8 cellular contexts compared by ENCODE assay signal in the genomic region with DNA sequence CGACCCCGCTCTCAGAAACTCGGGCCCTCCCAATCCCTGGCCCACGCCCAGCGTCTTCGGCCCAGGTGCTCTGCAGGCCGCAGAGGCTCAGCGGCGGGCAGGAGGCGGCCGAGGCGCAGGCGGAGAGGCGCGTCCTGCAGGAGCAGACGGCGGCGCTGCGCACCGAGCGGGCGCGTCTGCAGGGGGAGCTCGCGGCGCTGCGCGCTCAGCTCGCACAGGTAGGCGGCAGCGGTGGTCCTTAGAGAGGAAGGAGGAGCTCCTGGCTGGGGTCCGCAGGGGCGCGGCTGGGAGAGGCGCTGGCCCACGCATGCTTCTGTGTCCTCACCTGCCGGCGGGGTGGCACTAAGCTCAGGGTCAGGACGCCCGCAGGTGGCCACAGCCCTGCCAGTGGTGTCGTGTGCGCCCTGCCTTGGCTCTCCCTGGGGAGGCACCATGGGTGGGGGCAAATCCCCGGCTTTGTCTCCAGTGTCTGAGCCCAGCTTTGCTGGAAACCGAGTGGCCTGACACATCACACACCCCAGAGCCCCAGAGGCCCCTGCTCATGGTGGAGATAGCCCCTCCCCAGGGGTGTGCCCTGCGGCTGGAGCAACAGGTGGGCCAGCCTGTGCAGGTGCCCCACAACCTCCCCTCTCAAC. TPM values are rescaled to one million over a fixed set of nuclear protein-coding genes. Genes with fewer than 3 reads are reported as not detected.
DNase-seq lines count a peak whose midpoint lies in the region; ATAC-seq and TF ChIP-seq lines count a peak whose summit lies in the region.

No MANE protein-coding gene starts in this region.

- no peak overlapping the region for H3K9ac ChIP-seq in iPS-15b (ENCODE audit: low read depth, low read length)

- no peaks in the 10 kb centered on the region for H3K36me3 Mint-ChIP-seq in activated naive CD4-positive, alpha-beta T cell treated with anti-CD3 and anti-CD28 coated beads, Interleukin-2, amount 50 U/mL, for 72 hours

- H3K4me1 ChIP-seq in iPS-15b (ENCODE audit: control insufficient read depth, insufficient read depth, low read length): no peaks in the 10 kb centered on the region

- no peak overlapping the region for H3K27ac Mint-ChIP-seq in activated naive CD4-positive, alpha-beta T cell treated with anti-CD3 and anti-CD28 coated beads, Interleukin-2, amount 50 U/mL, for 72 hours

- H3K27me3 ChIP-seq in iPS-15b (ENCODE audit: control insufficient read depth, insufficient read depth, low read length): peaks cover 7% of the 10 kb centered on the region

- peak overlapping the region; percentile 18 for H3K4me3 ChIP-seq in iPS-15b (ENCODE audit: low read depth, low read length)

- no peaks in the 10 kb centered on the region for H3K9me3 ChIP-seq in iPS-15b (ENCODE audit: control insufficient read depth, insufficient read depth, low read length)

- peak; percentile 74 for DNase-seq in GM13977 (ENCODE audit: low spot score)
- peak; percentile 72 for DNase-seq in NCI-H345 (lab: John Stamatoyannopoulos, UW)
- DNase-seq in activated naive CD4-positive, alpha-beta T cell treated with anti-CD3 and anti-CD28 coated beads, Interleukin-2, amount 50 U/mL, for 72 hours (ENCODE audit: low spot score in 2 of 2): peak in 1 of 2 donors; percentile 65
- DNase-seq in stimulated activated CD8-positive, alpha-beta memory T cell treated with anti-CD3 and anti-CD28 coated beads, Interleukin-7, amount 100 ng/mL, for 24 hours (ENCODE audit: low read depth): peak; percentile 6
- no peak for DNase-seq in NCI-H446 treated with DMSO at 0.1 percent for 48 hours (lab: John Stamatoyannopoulos, UW)

- peak; percentile 83 for TF ChIP-seq CTCF in GM13977 (IDR thresholded peaks at IDR 0.05; ENCODE audit: extremely low read depth, insufficient read depth, missing control alignments)

- in situ Hi-C loops in GM13977 (cut with MboI; ENCODE audit: low pct_unique_long_range_greater_than_20kb, low sequenced_read_pairs, unreplicated experiment): no loop called here

- ATAC-seq in activated naive CD4-positive, alpha-beta T cell treated with anti-CD3 and anti-CD28 coated beads, Interleukin-2, amount 50 U/mL, for 72 hours: peak; percentile 31 to 92
- ATAC-seq in HG03108 (IDR thresholded peaks at IDR 0.05; ENCODE audit: unreplicated experiment) (no peak), HG03439 (IDR thresholded peaks at IDR 0.05; ENCODE audit: unreplicated experiment) (no peak)

- no peaks in the 10 kb centered on the region for H3K9me3 Mint-ChIP-seq in activated naive CD4-positive, alpha-beta T cell treated with anti-CD3 and anti-CD28 coated beads, Interleukin-2, amount 50 U/mL, for 72 hours

- no peaks in the 10 kb centered on the region for H3K36me3 ChIP-seq in iPS-15b (ENCODE audit: control insufficient read depth, insufficient read depth, low read length)

RNA-seq across cellular contexts. Expression of a gene that starts 14.9 kb away (rescaled TPM):
- total RNA-seq in activated naive CD4-positive, alpha-beta T cell treated with anti-CD3 and anti-CD28 coated beads, Interleukin-2, amount 50 U/mL, for 72 hours: 1 to 10 TPM in 1 of 2 donors, under 1 TPM in 1; 0.34 to 7.1 TPM

Comparison
In these comparisons a context has a peak if more than half of its experiments do, and no peak if none do; other contexts are left out.
1. ATAC-seq: peak in activated naive CD4-positive, alpha-beta T cell treated with anti-CD3 and anti-CD28 coated beads, Interleukin-2, amount 50 U/mL, for 72 hours (2 of 2); none in HG03108 (single experiment) and HG03439 (single experiment).